In genomic region chr2:27050996-27051901, GRCh38 we compare ENCODE assay signal across 8 cellular contexts. TPM values are rescaled to one million over a fixed set of nuclear protein-coding genes. Genes with fewer than 3 reads are reported as not detected.
DNase-seq lines count a peak whose midpoint lies in the region; ATAC-seq and TF ChIP-seq lines count a peak whose summit lies in the region.

TSS of gene AGBL5 (plus strand) at chr2:27051668. CDS start at chr2:27052959, 1,291 bp downstream.

- H3K4me1 Mint-ChIP-seq in activated T-helper 17 cell treated with anti-CD3 and anti-CD28 coated beads, Interleukin-2, amount 50 U/mL, for 72 hours = peaks cover 18% of the 10 kb centered on the region
- peaks cover 22 to 40% (median 29%) of the 10 kb centered on the region in 4 donors for H3K4me1 Mint-ChIP-seq in naive thymus-derived CD8-positive, alpha-beta T cell
- H3K4me1 Mint-ChIP-seq in stimulated activated naive B cell treated with anti-CD40 and anti-IgM and Interleukin-4, amounts not matched to agents 10 μg/mL and 1 μg/mL and 100 μg/mL, for 72 hours = peaks cover 25 to 42% of the 10 kb centered on the region in 2 donors

- H3K36me3 ChIP-seq in H7 (replicated peaks; ENCODE audit: control insufficient read depth, insufficient read depth, low read length) (peaks cover 14% of the 10 kb centered on the region), Loucy (ENCODE audit: insufficient read depth, low read length) (peaks cover 26% of the 10 kb centered on the region; the same call in 1 of the 2 replicates), RWPE2 (ENCODE audit: low read depth) (peaks cover 24% of the 10 kb centered on the region)

- H3K27me3 ChIP-seq in H7 (ENCODE audit: control insufficient read depth, insufficient read depth, low read length) (no peaks in the 10 kb centered on the region), Loucy (ENCODE audit: insufficient read depth, low read length, poor library complexity, severe bottlenecking) (no peaks in the 10 kb centered on the region), RWPE2 (ENCODE audit: insufficient read depth, poor library complexity, severe bottlenecking) (no peaks in the 10 kb centered on the region)

- DNase-seq in ELR (ENCODE audit: low read depth) = peak; percentile 91
- peak; percentile 99 for DNase-seq in H7
- peak; percentile 94 for DNase-seq in RWPE2 (ENCODE audit: low spot score)
- peak; percentile 90 for DNase-seq in fibroblast of mammary gland (ENCODE audit: low read depth)
- peak; percentile 86 to 99 (median 97) for DNase-seq in naive thymus-derived CD8-positive, alpha-beta T cell
- DNase-seq in stimulated activated naive B cell treated with anti-CD40 and anti-IgM and Interleukin-4, amounts not matched to agents 10 μg/mL and 1 μg/mL and 100 μg/mL, for 72 hours = peak; percentile 98

- H3K9me2 ChIP-seq in Loucy (replicated peaks; ENCODE audit: low read depth, low read length) = no peaks in the 10 kb centered on the region

- H3K27ac Mint-ChIP-seq in activated T-helper 17 cell treated with anti-CD3 and anti-CD28 coated beads, Interleukin-2, amount 50 U/mL, for 72 hours = peak within 1 kb of the TSS; percentile 100
- H3K27ac Mint-ChIP-seq in naive thymus-derived CD8-positive, alpha-beta T cell = peak within 1 kb of the TSS; percentile 97 to 100 (median 99)
- H3K27ac Mint-ChIP-seq in stimulated activated naive B cell treated with anti-CD40 and anti-IgM and Interleukin-4, amounts not matched to agents 10 μg/mL and 1 μg/mL and 100 μg/mL, for 72 hours = peak within 1 kb of the TSS; percentile 100

- H3K9me3 ChIP-seq in Loucy (ENCODE audit: insufficient read depth, low read depth, low read length) (no peaks in the 10 kb centered on the region), RWPE2 (ENCODE audit: severe bottlenecking) (no peaks in the 10 kb centered on the region)

- H3F3A ChIP-seq in Loucy (ENCODE audit: low read depth) = peaks cover 3% of the 10 kb centered on the region; the same call in 1 of the 2 replicates

- H3K27me3 Mint-ChIP-seq in activated T-helper 17 cell treated with anti-CD3 and anti-CD28 coated beads, Interleukin-2, amount 50 U/mL, for 72 hours = peaks cover 6% of the 10 kb centered on the region
- H3K27me3 Mint-ChIP-seq in naive thymus-derived CD8-positive, alpha-beta T cell = peaks cover 0 to 12% (median 0%) of the 10 kb centered on the region in 5 donors
- peaks cover 9 to 12% of the 10 kb centered on the region in 2 donors for H3K27me3 Mint-ChIP-seq in stimulated activated naive B cell treated with anti-CD40 and anti-IgM and Interleukin-4, amounts not matched to agents 10 μg/mL and 1 μg/mL and 100 μg/mL, for 72 hours

- POLR2A ChIA-PET in naive thymus-derived CD8-positive, alpha-beta T cell (lab: Charles Lee) = interaction anchor here (0.6 to 17.0 kb wide), 23 partner anchors 8 to 867 kb away, joined by 3 to 270 read pairs (median 6); partner anchors contain the start of genes ATRAID, GTF3C2, KHK and NRBP1

- peak within 1 kb of the TSS; percentile 88 for H3K9ac ChIP-seq in Loucy (ENCODE audit: low read depth, low read length, poor library complexity, severe bottlenecking)

- no peaks in the 10 kb centered on the region for H4K20me1 ChIP-seq in Loucy (ENCODE audit: insufficient read depth, low read length, poor library complexity, severe bottlenecking)

- peaks cover 8% of the 10 kb centered on the region for H3K9me3 Mint-ChIP-seq in activated T-helper 17 cell treated with anti-CD3 and anti-CD28 coated beads, Interleukin-2, amount 50 U/mL, for 72 hours
- peaks cover 0 to 10% (median 3%) of the 10 kb centered on the region in 9 donors for H3K9me3 Mint-ChIP-seq in naive thymus-derived CD8-positive, alpha-beta T cell
- H3K9me3 Mint-ChIP-seq in stimulated activated naive B cell treated with anti-CD40 and anti-IgM and Interleukin-4, amounts not matched to agents 10 μg/mL and 1 μg/mL and 100 μg/mL, for 72 hours = peaks cover 1 to 7% of the 10 kb centered on the region in 2 donors

- H3K4me1 ChIP-seq in Loucy (ENCODE audit: insufficient read depth, low read length, poor library complexity, severe bottlenecking) (peaks cover 25% of the 10 kb centered on the region), RWPE2 (ENCODE audit: insufficient read depth, poor library complexity, severe bottlenecking) (peaks cover 3% of the 10 kb centered on the region)

- H3K4me3 ChIP-seq in H7 (ENCODE audit: insufficient read depth, low read depth, low read length) (peak within 1 kb of the TSS; percentile 91), Loucy (ENCODE audit: low read length, poor library complexity, severe bottlenecking) (peak within 1 kb of the TSS; percentile 94), RWPE2 (ENCODE audit: severe bottlenecking) (peak within 1 kb of the TSS; percentile 73), fibroblast of mammary gland (ENCODE audit: control insufficient read depth, low read depth, low read length) (peak within 1 kb of the TSS; percentile 84)

- H3K27ac ChIP-seq in RWPE2 (ENCODE audit: poor library complexity, severe bottlenecking) = peak within 1 kb of the TSS; percentile 64

- H3K36me3 Mint-ChIP-seq in activated T-helper 17 cell treated with anti-CD3 and anti-CD28 coated beads, Interleukin-2, amount 50 U/mL, for 72 hours (ENCODE audit: low read depth) = peaks cover 34% of the 10 kb centered on the region
- peaks cover 0 to 22% (median 8%) of the 10 kb centered on the region in 3 donors for H3K36me3 Mint-ChIP-seq in naive thymus-derived CD8-positive, alpha-beta T cell
- peaks cover 24 to 41% of the 10 kb centered on the region in 2 donors for H3K36me3 Mint-ChIP-seq in stimulated activated naive B cell treated with anti-CD40 and anti-IgM and Interleukin-4, amounts not matched to agents 10 μg/mL and 1 μg/mL and 100 μg/mL, for 72 hours

- TF ChIP-seq CTCF in Loucy (conservative IDR thresholded peaks at IDR 0.05; ENCODE audit: low read length) = no peak
- TF ChIP-seq CTCF in RWPE2 (IDR thresholded peaks at IDR 0.05; ENCODE audit: poor library complexity, severe bottlenecking) = no peak
- TF ChIP-seq CTCF in fibroblast of mammary gland (conservative IDR thresholded peaks at IDR 0.05; ENCODE audit: control insufficient read depth, insufficient read depth, low read depth, low read length) = no peak

- H2AFZ ChIP-seq in Loucy (ENCODE audit: low read length) = peak within 1 kb of the TSS; percentile 92

- H3K4me3 Mint-ChIP-seq in activated T-helper 17 cell treated with anti-CD3 and anti-CD28 coated beads, Interleukin-2, amount 50 U/mL, for 72 hours = peak within 1 kb of the TSS; percentile 94
- H3K4me3 Mint-ChIP-seq in naive thymus-derived CD8-positive, alpha-beta T cell = peak within 1 kb of the TSS; percentile 86 to 99 (median 97)
- H3K4me3 Mint-ChIP-seq in stimulated activated naive B cell treated with anti-CD40 and anti-IgM and Interleukin-4, amounts not matched to agents 10 μg/mL and 1 μg/mL and 100 μg/mL, for 72 hours = peak within 1 kb of the TSS; percentile 91 to 94

- peak; percentile 69 for ATAC-seq in RWPE2 (ENCODE audit: low read depth)
- peak; percentile 82 for ATAC-seq in activated T-helper 17 cell treated with anti-CD3 and anti-CD28 coated beads, Interleukin-2, amount 50 U/mL, for 72 hours (replicated peaks)
- ATAC-seq in naive thymus-derived CD8-positive, alpha-beta T cell = peak; percentile 71 to 75
- ATAC-seq in stimulated activated naive B cell treated with anti-CD40 and anti-IgM and Interleukin-4, amounts not matched to agents 10 μg/mL and 1 μg/mL and 100 μg/mL, for 72 hours (replicated peaks) = peak; percentile 78 to 83

- H3K4me2 ChIP-seq in Loucy (ENCODE audit: low read depth, low read length, poor library complexity, severe bottlenecking) = peak within 1 kb of the TSS; percentile 91

- peaks cover 21% of the 10 kb centered on the region for H3K79me2 ChIP-seq in Loucy (ENCODE audit: insufficient read depth, low read length)

RNA-seq across cellular contexts. Expression of gene AGBL5, which starts in this region (rescaled TPM):
- total RNA-seq in H7 (2014; rRNA removed; shearing (Covaris generic)) = 45.4 and 46.7 TPM in 2 replicates
- 10 to 100 TPM; 13.1 to 14.3 TPM for total RNA-seq in activated T-helper 17 cell treated with anti-CD3 and anti-CD28 coated beads, Interleukin-2, amount 50 U/mL, for 72 hours
- 10 to 100 TPM; 13.2 to 15.8 TPM for total RNA-seq in naive thymus-derived CD8-positive, alpha-beta T cell
- 1 to 10 TPM; 7.9 to 9.3 (median 8.2) TPM for polyA plus RNA-seq in naive thymus-derived CD8-positive, alpha-beta T cell

Comparison
In these comparisons a context has a peak if more than half of its experiments do, and no peak if none do; other contexts are left out.
1. Peak in every context shown above with its lines: DNase-seq, ATAC-seq, H3K4me3 ChIP-seq and H3K27ac ChIP-seq.